Comparison of ENCODE assay signal across 27 cellular contexts in the genomic region with DNA sequence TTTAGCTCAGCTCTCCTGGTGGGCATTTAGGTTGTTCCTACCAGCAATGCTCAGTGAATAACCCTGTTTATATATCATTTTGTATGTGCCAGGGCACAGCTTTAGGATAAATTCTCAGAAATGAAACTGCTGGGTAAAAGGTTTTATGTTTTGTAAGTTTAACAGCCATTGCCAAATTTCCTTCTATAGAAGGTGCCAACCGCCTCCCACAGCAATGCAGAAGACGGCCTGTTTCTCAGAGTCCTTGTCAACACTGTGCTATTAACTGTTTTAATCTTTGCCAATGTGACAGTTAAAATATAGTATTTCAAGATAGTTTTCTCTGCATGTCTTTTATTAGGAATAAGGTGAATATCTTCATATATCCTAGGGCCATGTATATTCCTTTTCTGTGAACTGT.
"Had no signal": no experiment of that assay in that cellular context is flagged by ENCODE, and none has a peak within 500 bp of the region (broad histone marks: within the 10 kb centered on the region; RNA-seq: fewer than 3 reads in every experiment).

No MANE protein-coding gene starts in this region.

- H3K9me3 Mint-ChIP-seq: activated CD4-positive, alpha-beta T cell treated with anti-CD3 and anti-CD28 coated beads, Interleukin-2, amount 10 ng/mL, durations not matched to agents 7 days and 5 days; activated naive CD4-positive, alpha-beta T cell treated with anti-CD3 and anti-CD28 coated beads, Interleukin-2, amount 10 ng/mL, durations not matched to agents 7 days and 5 days; activated naive CD8-positive, alpha-beta T cell treated with anti-CD3 and anti-CD28 coated beads, Interleukin-2, amount 50 U/mL, for 24 hours; activated T-cell treated with anti-CD3 and anti-CD28 coated beads, Interleukin-2, amount 50 U/mL, for 4 hours; activated T-helper 1 cell treated with anti-CD3 and anti-CD28 coated beads, Interleukin-12 subunit alpha, Interleukin-12 subunit beta, Interleukin-2, Interleukin-4 antibody, amounts not matched to agents 30 ng/mL and 10 ng/mL and 1 ng/mL, durations not matched to agents 14 hours and 24 hours and 36 hours; brain had no signal

- ATAC-seq: activated naive CD8-positive, alpha-beta T cell treated with anti-CD3 and anti-CD28 coated beads, Interleukin-2, amount 50 U/mL, for 24 hours; activated T-cell treated with anti-CD3 and anti-CD28 coated beads, Interleukin-2, amount 50 U/mL, for 4 hours; Right ventricle myocardium inferior had no signal

- H3K4me1 Mint-ChIP-seq: activated CD4-positive, alpha-beta T cell treated with anti-CD3 and anti-CD28 coated beads, Interleukin-2, amount 10 ng/mL, durations not matched to agents 7 days and 5 days; activated naive CD4-positive, alpha-beta T cell treated with anti-CD3 and anti-CD28 coated beads, Interleukin-2, amount 10 ng/mL, durations not matched to agents 7 days and 5 days; activated naive CD8-positive, alpha-beta T cell treated with anti-CD3 and anti-CD28 coated beads, Interleukin-2, amount 50 U/mL, for 24 hours; brain had no signal

- H3K27me3 Mint-ChIP-seq: activated CD4-positive, alpha-beta T cell treated with anti-CD3 and anti-CD28 coated beads, Interleukin-2, amount 10 ng/mL, durations not matched to agents 7 days and 5 days; activated naive CD4-positive, alpha-beta T cell treated with anti-CD3 and anti-CD28 coated beads, Interleukin-2, amount 10 ng/mL, durations not matched to agents 7 days and 5 days; activated naive CD8-positive, alpha-beta T cell; activated naive CD8-positive, alpha-beta T cell treated with anti-CD3 and anti-CD28 coated beads, Interleukin-2, amount 50 U/mL, for 24 hours; brain had no signal

- H3K27ac Mint-ChIP-seq: activated CD4-positive, alpha-beta T cell treated with anti-CD3 and anti-CD28 coated beads, Interleukin-2, amount 10 ng/mL, durations not matched to agents 7 days and 5 days; activated naive CD4-positive, alpha-beta T cell treated with anti-CD3 and anti-CD28 coated beads, Interleukin-2, amount 10 ng/mL, durations not matched to agents 7 days and 5 days; activated naive CD8-positive, alpha-beta T cell; activated naive CD8-positive, alpha-beta T cell treated with anti-CD3 and anti-CD28 coated beads, Interleukin-2, amount 50 U/mL, for 24 hours; activated T-helper 1 cell treated with anti-CD3 and anti-CD28 coated beads, Interleukin-12 subunit alpha, Interleukin-12 subunit beta, Interleukin-2, Interleukin-4 antibody, amounts not matched to agents 30 ng/mL and 10 ng/mL and 1 ng/mL, durations not matched to agents 14 hours and 24 hours and 36 hours had no signal

- H3K4me3 ChIP-seq: PC-9 had no signal

- H3K4me3 Mint-ChIP-seq: activated CD4-positive, alpha-beta T cell treated with anti-CD3 and anti-CD28 coated beads, Interleukin-2, amount 10 ng/mL, durations not matched to agents 7 days and 5 days; activated naive CD4-positive, alpha-beta T cell treated with anti-CD3 and anti-CD28 coated beads, Interleukin-2, amount 10 ng/mL, durations not matched to agents 7 days and 5 days; activated naive CD8-positive, alpha-beta T cell; activated naive CD8-positive, alpha-beta T cell treated with anti-CD3 and anti-CD28 coated beads, Interleukin-2, amount 50 U/mL, for 24 hours; activated T-cell treated with anti-CD3 and anti-CD28 coated beads, Interleukin-2, amount 50 U/mL, for 4 hours; activated T-helper 1 cell treated with anti-CD3 and anti-CD28 coated beads, Interleukin-12 subunit alpha, Interleukin-12 subunit beta, Interleukin-2, Interleukin-4 antibody, amounts not matched to agents 30 ng/mL and 10 ng/mL and 1 ng/mL, durations not matched to agents 14 hours and 24 hours and 36 hours; brain had no signal

- DNase-seq: activated CD4-positive, alpha-beta T cell treated with anti-CD3 and anti-CD28 coated beads, Interleukin-2, amount 10 ng/mL, durations not matched to agents 7 days and 5 days; activated CD4-positive, alpha-beta T cell treated with anti-CD3 and anti-CD28 coated beads, Interleukin-2, amount 50 U/mL, for 48 hours; activated CD8-positive, alpha-beta memory T cell treated with anti-CD3 and anti-CD28 coated beads, Interleukin-2, amount 50 U/mL, for 4 hours; activated effector memory CD4-positive, alpha-beta T cell treated with Interleukin-2 at 50 U/mL for 16 hours; activated naive CD4-positive, alpha-beta T cell treated with anti-CD3 and anti-CD28 coated beads, Interleukin-2, amount 10 ng/mL, durations not matched to agents 7 days and 5 days; activated naive CD8-positive, alpha-beta T cell treated with anti-CD3 and anti-CD28 coated beads, Interleukin-2, amount 50 U/mL, for 24 hours; activated T-cell treated with anti-CD3 and anti-CD28 coated beads for 4 hours; activated T-cell treated with anti-CD3 and anti-CD28 coated beads, Interleukin-2, amount 50 U/mL, for 4 hours; NCI-H1092 treated with DMSO at 0.1 percent for 48 hours; NCI-H1417; NCI-H146; NCI-H187; NCI-H2029 treated with DMSO at 0.1 percent for 48 hours; NCI-H2107; NCI-H2171; NCI-H510A; NCI-H526; NCI-H748 treated with DMSO at 0.1 percent for 48 hours; NK-92 treated with Interleukin-12 subunit alpha and Interleukin-12 subunit beta, amount 100 ng/mL, for 24 hours; PC-9; SIG-M5; T1000 had no signal

- H3K27ac ChIP-seq: PC-9, RWPE1 had no signal
